Comparison of ENCODE assay signal across 13 cellular contexts in genomic region chr11:78860720-78861422, GRCh38.
A peak's percentile ranks its signal among the peaks of the same experiment; 100 is the strongest.
DNase-seq lines count a peak whose midpoint lies in the region; ATAC-seq lines count a peak whose summit lies in the region.
"Had no signal": no experiment of that assay in that cellular context is flagged by ENCODE, and none has a peak within 500 bp of the region (broad histone marks: within the 10 kb centered on the region; RNA-seq: fewer than 3 reads in every experiment).

No MANE protein-coding gene starts in this region.

- H3K9me2 ChIP-seq in Karpas-422 (replicated peaks; ENCODE audit: insufficient read depth, low read length): no peaks in the 10 kb centered on the region

- no peaks in the 10 kb centered on the region for H3K27me3 ChIP-seq in Karpas-422 (ENCODE audit: low read length)
- H3K27me3 ChIP-seq in adipocyte (replicated peaks; ENCODE audit: control insufficient read depth, insufficient read depth, low read length): no peaks in the 10 kb centered on the region
- H3K27me3 ChIP-seq: esophagus muscularis mucosa had no signal

- no peak for ATAC-seq in GM21825 (IDR thresholded peaks at IDR 0.05; ENCODE audit: unreplicated experiment)
- no peak for ATAC-seq in HG03378 (IDR thresholded peaks at IDR 0.05; ENCODE audit: unreplicated experiment)
- ATAC-seq: natural killer cell treated with Interleukin-12 subunit alpha and Interleukin-12 subunit beta and Interleukin-15 and Interleukin-18, amount 100 ng/mL, for 72 hours had no signal

- no peaks in the 10 kb centered on the region for H3K4me1 ChIP-seq in Karpas-422 (ENCODE audit: low read length)
- H3K4me1 ChIP-seq in adipocyte (ENCODE audit: control insufficient read depth, insufficient read depth, low read length): no peaks in the 10 kb centered on the region
- H3K4me1 ChIP-seq: esophagus muscularis mucosa had no signal

- H4K20me1 ChIP-seq in Karpas-422 (ENCODE audit: insufficient read depth, low read depth, low read length): 0 out of 2 replicates have a peak, but pooled peaks cover 2% of the 10 kb centered on the region

- peak; percentile 1 for DNase-seq in ELR (ENCODE audit: low read depth)
- peak; percentile 60 for DNase-seq in Karpas-422
- DNase-seq in adipocyte (ENCODE audit: low read depth): peak; percentile 61
- DNase-seq in iPS DF 19.7 (ENCODE audit: low read depth, low spot score): peak; percentile 5
- DNase-seq in ecto neural progenitor cell (ENCODE audit: low spot score): no peak
- DNase-seq: activated T-cell treated with anti-CD3 and anti-CD28 coated beads, Interleukin-2, amount 50 U/mL, for 24 hours; caudate nucleus; NCI-H446 treated with DMSO at 0.1 percent for 48 hours had no signal

- no peak overlapping the region for H2AFZ ChIP-seq in Karpas-422 (ENCODE audit: low read length)

- no peak overlapping the region for H3K27ac ChIP-seq in Karpas-422 (ENCODE audit: low read length)
- H3K27ac ChIP-seq: esophagus muscularis mucosa, skin epidermis had no signal

- H3K4me3 ChIP-seq in Karpas-422 (ENCODE audit: low read length) (no peak overlapping the region), adipocyte (ENCODE audit: low read length) (no peak overlapping the region)
- H3K4me3 ChIP-seq: esophagus muscularis mucosa, skin epidermis had no signal

- H3K36me3 ChIP-seq in Karpas-422 (ENCODE audit: insufficient read depth, low read length): no peaks in the 10 kb centered on the region
- H3K36me3 ChIP-seq in adipocyte (ENCODE audit: control insufficient read depth, insufficient read depth, low read length, severe bottlenecking): no peaks in the 10 kb centered on the region
- H3K36me3 ChIP-seq: esophagus muscularis mucosa had no signal

- H3K9me3 ChIP-seq in Karpas-422 (ENCODE audit: low read length) (no peaks in the 10 kb centered on the region), adipocyte (ENCODE audit: control insufficient read depth, low read length) (no peaks in the 10 kb centered on the region)
- H3K9me3 ChIP-seq: esophagus muscularis mucosa had no signal

- H3K9ac ChIP-seq in Karpas-422 (ENCODE audit: low read length) (no peak overlapping the region), adipocyte (ENCODE audit: low read length) (no peak overlapping the region)

- no peak overlapping the region for H3K4me2 ChIP-seq in Karpas-422 (ENCODE audit: low read depth, low read length, poor library complexity, severe bottlenecking)

- no peaks in the 10 kb centered on the region for H3K79me2 ChIP-seq in Karpas-422 (ENCODE audit: low read length)
